In the genomic region with DNA sequence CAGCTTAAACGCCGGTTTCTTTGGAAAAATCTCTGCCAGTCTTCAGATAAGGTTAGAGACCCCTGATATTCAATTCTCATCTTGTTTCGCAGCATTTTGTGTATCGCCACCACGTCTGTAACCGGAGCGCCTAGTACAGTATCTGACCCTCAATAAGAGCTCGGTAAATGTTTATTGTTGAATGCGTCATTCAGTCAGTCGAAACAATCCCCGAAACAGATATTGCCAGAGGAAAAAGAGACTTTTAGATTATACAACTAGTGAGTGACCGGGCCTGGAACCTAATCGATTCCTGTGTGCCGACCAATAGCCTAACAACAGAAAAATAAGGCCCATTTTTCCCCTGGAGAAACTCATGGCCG, we compare ENCODE assay signal across 1 cellular context.
TF ChIP-seq lines count a peak whose summit lies in the region.

No MANE protein-coding gene starts in this region.

TF ChIP-seq in H1, 55 proteins besides CTCF, POLR2A, EP300 and RAD21:
- no peak for TF ChIP-seq SUZ12 (IDR thresholded peaks at IDR 0.05; ENCODE audit: low read length)
- no peak for TF ChIP-seq POU5F1 (IDR thresholded peaks at IDR 0.05; ENCODE audit: low read depth, low read length)
- TF ChIP-seq RBBP5 (IDR thresholded peaks at IDR 0.05; ENCODE audit: borderline replicate concordance, low read depth, low read length) = no peak
- TF ChIP-seq SIN3A (conservative IDR thresholded peaks at IDR 0.05 in 1 of 2, IDR thresholded peaks at IDR 0.05 in 1 of 2; ENCODE audit: low read depth in 1 of 2, low read length in 2 of 2) = no peak
- no peak for TF ChIP-seq HDAC6 (IDR thresholded peaks at IDR 0.05; ENCODE audit: low read depth, low read length)
- no peak for TF ChIP-seq ASH2L (IDR thresholded peaks at IDR 0.05; ENCODE audit: low read length)
- TF ChIP-seq, protein P1, sequence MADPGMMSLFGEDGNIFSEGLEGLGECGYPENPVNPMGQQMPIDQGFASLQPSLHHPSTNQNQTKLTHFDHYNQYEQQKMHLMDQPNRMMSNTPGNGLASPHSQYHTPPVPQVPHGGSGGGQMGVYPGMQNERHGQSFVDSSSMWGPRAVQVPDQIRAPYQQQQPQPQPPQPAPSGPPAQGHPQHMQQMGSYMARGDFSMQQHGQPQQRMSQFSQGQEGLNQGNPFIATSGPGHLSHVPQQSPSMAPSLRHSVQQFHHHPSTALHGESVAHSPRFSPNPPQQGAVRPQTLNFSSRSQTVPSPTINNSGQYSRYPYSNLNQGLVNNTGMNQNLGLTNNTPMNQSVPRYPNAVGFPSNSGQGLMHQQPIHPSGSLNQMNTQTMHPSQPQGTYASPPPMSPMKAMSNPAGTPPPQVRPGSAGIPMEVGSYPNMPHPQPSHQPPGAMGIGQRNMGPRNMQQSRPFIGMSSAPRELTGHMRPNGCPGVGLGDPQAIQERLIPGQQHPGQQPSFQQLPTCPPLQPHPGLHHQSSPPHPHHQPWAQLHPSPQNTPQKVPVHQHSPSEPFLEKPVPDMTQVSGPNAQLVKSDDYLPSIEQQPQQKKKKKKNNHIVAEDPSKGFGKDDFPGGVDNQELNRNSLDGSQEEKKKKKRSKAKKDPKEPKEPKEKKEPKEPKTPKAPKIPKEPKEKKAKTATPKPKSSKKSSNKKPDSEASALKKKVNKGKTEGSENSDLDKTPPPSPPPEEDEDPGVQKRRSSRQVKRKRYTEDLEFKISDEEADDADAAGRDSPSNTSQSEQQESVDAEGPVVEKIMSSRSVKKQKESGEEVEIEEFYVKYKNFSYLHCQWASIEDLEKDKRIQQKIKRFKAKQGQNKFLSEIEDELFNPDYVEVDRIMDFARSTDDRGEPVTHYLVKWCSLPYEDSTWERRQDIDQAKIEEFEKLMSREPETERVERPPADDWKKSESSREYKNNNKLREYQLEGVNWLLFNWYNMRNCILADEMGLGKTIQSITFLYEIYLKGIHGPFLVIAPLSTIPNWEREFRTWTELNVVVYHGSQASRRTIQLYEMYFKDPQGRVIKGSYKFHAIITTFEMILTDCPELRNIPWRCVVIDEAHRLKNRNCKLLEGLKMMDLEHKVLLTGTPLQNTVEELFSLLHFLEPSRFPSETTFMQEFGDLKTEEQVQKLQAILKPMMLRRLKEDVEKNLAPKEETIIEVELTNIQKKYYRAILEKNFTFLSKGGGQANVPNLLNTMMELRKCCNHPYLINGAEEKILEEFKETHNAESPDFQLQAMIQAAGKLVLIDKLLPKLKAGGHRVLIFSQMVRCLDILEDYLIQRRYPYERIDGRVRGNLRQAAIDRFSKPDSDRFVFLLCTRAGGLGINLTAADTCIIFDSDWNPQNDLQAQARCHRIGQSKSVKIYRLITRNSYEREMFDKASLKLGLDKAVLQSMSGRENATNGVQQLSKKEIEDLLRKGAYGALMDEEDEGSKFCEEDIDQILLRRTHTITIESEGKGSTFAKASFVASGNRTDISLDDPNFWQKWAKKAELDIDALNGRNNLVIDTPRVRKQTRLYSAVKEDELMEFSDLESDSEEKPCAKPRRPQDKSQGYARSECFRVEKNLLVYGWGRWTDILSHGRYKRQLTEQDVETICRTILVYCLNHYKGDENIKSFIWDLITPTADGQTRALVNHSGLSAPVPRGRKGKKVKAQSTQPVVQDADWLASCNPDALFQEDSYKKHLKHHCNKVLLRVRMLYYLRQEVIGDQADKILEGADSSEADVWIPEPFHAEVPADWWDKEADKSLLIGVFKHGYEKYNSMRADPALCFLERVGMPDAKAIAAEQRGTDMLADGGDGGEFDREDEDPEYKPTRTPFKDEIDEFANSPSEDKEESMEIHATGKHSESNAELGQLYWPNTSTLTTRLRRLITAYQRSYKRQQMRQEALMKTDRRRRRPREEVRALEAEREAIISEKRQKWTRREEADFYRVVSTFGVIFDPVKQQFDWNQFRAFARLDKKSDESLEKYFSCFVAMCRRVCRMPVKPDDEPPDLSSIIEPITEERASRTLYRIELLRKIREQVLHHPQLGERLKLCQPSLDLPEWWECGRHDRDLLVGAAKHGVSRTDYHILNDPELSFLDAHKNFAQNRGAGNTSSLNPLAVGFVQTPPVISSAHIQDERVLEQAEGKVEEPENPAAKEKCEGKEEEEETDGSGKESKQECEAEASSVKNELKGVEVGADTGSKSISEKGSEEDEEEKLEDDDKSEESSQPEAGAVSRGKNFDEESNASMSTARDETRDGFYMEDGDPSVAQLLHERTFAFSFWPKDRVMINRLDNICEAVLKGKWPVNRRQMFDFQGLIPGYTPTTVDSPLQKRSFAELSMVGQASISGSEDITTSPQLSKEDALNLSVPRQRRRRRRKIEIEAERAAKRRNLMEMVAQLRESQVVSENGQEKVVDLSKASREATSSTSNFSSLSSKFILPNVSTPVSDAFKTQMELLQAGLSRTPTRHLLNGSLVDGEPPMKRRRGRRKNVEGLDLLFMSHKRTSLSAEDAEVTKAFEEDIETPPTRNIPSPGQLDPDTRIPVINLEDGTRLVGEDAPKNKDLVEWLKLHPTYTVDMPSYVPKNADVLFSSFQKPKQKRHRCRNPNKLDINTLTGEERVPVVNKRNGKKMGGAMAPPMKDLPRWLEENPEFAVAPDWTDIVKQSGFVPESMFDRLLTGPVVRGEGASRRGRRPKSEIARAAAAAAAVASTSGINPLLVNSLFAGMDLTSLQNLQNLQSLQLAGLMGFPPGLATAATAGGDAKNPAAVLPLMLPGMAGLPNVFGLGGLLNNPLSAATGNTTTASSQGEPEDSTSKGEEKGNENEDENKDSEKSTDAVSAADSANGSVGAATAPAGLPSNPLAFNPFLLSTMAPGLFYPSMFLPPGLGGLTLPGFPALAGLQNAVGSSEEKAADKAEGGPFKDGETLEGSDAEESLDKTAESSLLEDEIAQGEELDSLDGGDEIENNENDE (IDR thresholded peaks at IDR 0.05; ENCODE audit: insufficient replicate concordance, low read length) = no peak
- TF ChIP-seq NANOG (IDR thresholded peaks at IDR 0.05; ENCODE audit: insufficient read depth, low read depth, low read length, poor library complexity, severe bottlenecking) = no peak
- TF ChIP-seq CHD1 (IDR thresholded peaks at IDR 0.05; ENCODE audit: low read depth, low read length) = no peak
TF ChIP-seq in H1: peak in this region for 0.
